ENCODE assay signal across 19 cellular contexts in the genomic region with DNA sequence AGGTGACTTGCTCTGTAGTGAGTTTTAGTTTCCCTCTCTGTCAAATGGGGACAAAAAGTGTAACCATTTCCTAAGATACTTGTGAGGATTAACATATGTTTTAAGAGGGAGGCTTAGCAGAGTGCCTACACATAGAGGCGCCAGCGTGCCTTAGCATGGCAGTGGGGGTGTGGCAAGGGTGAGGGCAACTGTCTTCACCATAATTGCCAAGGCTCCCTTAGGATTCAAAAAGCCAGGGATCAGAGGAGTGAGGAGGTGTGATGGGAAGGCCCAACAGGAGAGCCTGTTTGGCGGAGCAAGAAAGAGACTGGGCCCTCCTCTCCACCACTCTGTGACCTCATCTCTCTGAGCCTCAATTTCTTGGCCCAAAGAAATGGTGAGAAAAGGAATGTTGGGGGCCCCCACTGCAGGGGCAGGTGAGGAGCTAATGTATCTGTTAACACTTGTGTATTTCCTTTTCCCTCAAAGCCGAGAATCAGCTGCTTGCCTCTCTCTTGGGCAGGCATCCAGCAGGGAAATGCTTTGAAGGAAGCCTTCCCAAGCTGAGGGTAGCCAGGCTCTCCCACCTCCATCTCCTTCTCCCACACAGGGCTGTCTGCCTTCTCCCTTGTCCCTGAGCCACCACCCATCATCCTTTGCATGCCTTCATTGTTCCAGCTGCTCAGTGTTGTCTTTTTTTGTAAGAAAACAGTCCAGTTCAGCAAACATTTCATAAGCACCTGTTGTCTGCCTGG.
DNase-seq lines count a peak whose midpoint lies in the region; ATAC-seq, FAIRE-seq and TF ChIP-seq lines count a peak whose summit lies in the region.
"Had no signal": no experiment of that assay in that cellular context is flagged by ENCODE, and none has a peak within 500 bp of the region (broad histone marks: within the 10 kb centered on the region; RNA-seq: fewer than 3 reads in every experiment).

No MANE protein-coding gene starts in this region.

- peak in 1 of 2 donors; percentile 68 for DNase-seq in heart right ventricle
- DNase-seq in Right ventricle myocardium inferior (ENCODE audit: missing footprints), result no peak
- no peak for DNase-seq in psoas muscle
- no peak for DNase-seq in T1000 (lab: John Stamatoyannopoulos, UW)
- DNase-seq in D721Med (ENCODE audit: insufficient read length, low spot score), result no peak
- no peak for DNase-seq in prostate gland (ENCODE audit: low spot score)
- DNase-seq: CD4-positive, CD25-positive, alpha-beta regulatory T cell; KBM-7; left colon; NCI-H187 treated with DMSO at 0.1 percent for 48 hours; NCI-H446; RPMI8226; small intestine; stimulated activated CD4-positive, alpha-beta T cell treated with anti-CD3 and anti-CD28 coated beads, Interleukin-4, amount 100 ng/mL, for 1 hour had no signal

- H3K4me3 ChIP-seq in heart right ventricle (no peak overlapping the region), gastroesophageal sphincter (no peak overlapping the region), psoas muscle (no peak overlapping the region), prostate gland (no peak overlapping the region)
- H3K4me3 ChIP-seq: pancreas had no signal

- TF ChIP-seq POLR2A in gastroesophageal sphincter (IDR thresholded peaks at IDR 0.05) (no peak), prostate gland (IDR thresholded peaks at IDR 0.05) (no peak)

- H3K36me3 ChIP-seq in heart right ventricle (no peaks in the 10 kb centered on the region), gastroesophageal sphincter (no peaks in the 10 kb centered on the region), psoas muscle (ENCODE audit: insufficient read depth in 1 of 2, low read depth in 1 of 2) (no peaks in the 10 kb centered on the region), prostate gland (no peaks in the 10 kb centered on the region)
- H3K36me3 ChIP-seq: pancreas had no signal

- ATAC-seq in heart right ventricle (peak in 1 of 8 donors; percentile 7), Right ventricle myocardium inferior (no peak), gastroesophageal sphincter (no peak), psoas muscle (no peak), GM18858 (IDR thresholded peaks at IDR 0.05; ENCODE audit: unreplicated experiment) (no peak)
- ATAC-seq: left colon, pancreas had no signal

- H3K27ac ChIP-seq in heart right ventricle (peak overlapping the region in 8 of 10 donors; percentile 11 to 98 (median 94)), gastroesophageal sphincter (peak overlapping the region in 3 of 4 donors; percentile 20 to 85 (median 41)), psoas muscle (peak overlapping the region; percentile 58), prostate gland (peak overlapping the region in 1 of 2 donors; percentile 8)
- H3K27ac ChIP-seq: pancreas had no signal

- H3K9me3 ChIP-seq in heart right ventricle, result no peaks in the 10 kb centered on the region
- H3K9me3 ChIP-seq in gastroesophageal sphincter, result no peaks in the 10 kb centered on the region
- H3K9me3 ChIP-seq in psoas muscle, result no peaks in the 10 kb centered on the region
- H3K9me3 ChIP-seq in prostate gland, result no peaks in the 10 kb centered on the region
- H3K9me3 ChIP-seq: pancreas had no signal

- intact Hi-C loops in heart right ventricle (cut with DNase I), result loop anchor here in 1 of 10 donors (10.0 kb wide), 1 partner anchor 83 kb away; no protein-coding TSS in a partner anchor
- intact Hi-C loops in Right ventricle myocardium inferior (cut with DNase I), result no loop called here
- intact Hi-C loops in psoas muscle (cut with DNase I), result loop anchor here in 1 of 2 donors (10.0 kb wide), 1 partner anchor 63 kb away; no protein-coding TSS in a partner anchor
- intact Hi-C loops in prostate gland (cut with DNase I), result no loop called here

- WGBS in heart right ventricle, 2 donors, result 67 to 71% methylated on average over 4 of the region's 4 CpGs
- 55 to 70% methylated on average over 2 to 4 of the region's 4 CpGs for WGBS in gastroesophageal sphincter (ENCODE audit: low coverage in 1 of 2), 2 donors
- 64 to 74% (median 71%) methylated on average over 4 of the region's 4 CpGs for WGBS in psoas muscle, 3 donors
- 61% methylated on average over 4 of the region's 4 CpGs for WGBS in prostate gland

- peaks cover 66 to 100% (median 98%) of the 10 kb centered on the region in 9 donors for H3K4me1 ChIP-seq in heart right ventricle
- peaks cover 2 to 91% (median 52%) of the 10 kb centered on the region in 3 donors for H3K4me1 ChIP-seq in gastroesophageal sphincter
- peaks cover 91% of the 10 kb centered on the region for H3K4me1 ChIP-seq in psoas muscle
- peaks cover 12% of the 10 kb centered on the region for H3K4me1 ChIP-seq in prostate gland (replicated peaks)

- no peak for TF ChIP-seq CTCF in heart right ventricle (IDR thresholded peaks at IDR 0.05)
- TF ChIP-seq CTCF in gastroesophageal sphincter (IDR thresholded peaks at IDR 0.05), result no peak
- TF ChIP-seq CTCF in psoas muscle (IDR thresholded peaks at IDR 0.05), result no peak
- no peak for TF ChIP-seq CTCF in D721Med (IDR thresholded peaks at IDR 0.05; ENCODE audit: insufficient read depth, missing control alignments)
- no peak for TF ChIP-seq CTCF in prostate gland (IDR thresholded peaks at IDR 0.05)

- FAIRE-seq in D721Med (lab: Jason Lieb, UNC), result no peak
- FAIRE-seq: bronchial epithelial cell, GM12891, pancreas, small intestine had no signal

- H3K27me3 ChIP-seq in heart right ventricle, result no peaks in the 10 kb centered on the region
- H3K27me3 ChIP-seq in gastroesophageal sphincter, result no peaks in the 10 kb centered on the region
- H3K27me3 ChIP-seq in psoas muscle (ENCODE audit: insufficient read depth in 3 of 3, low read length in 2 of 3), result no peaks in the 10 kb centered on the region
- no peaks in the 10 kb centered on the region for H3K27me3 ChIP-seq in prostate gland (replicated peaks; ENCODE audit: insufficient read depth)
- H3K27me3 ChIP-seq: pancreas had no signal

- TF ChIP-seq EP300 in gastroesophageal sphincter (IDR thresholded peaks at IDR 0.05), result no peak
